Comparison of ENCODE assay signal across 9 cellular contexts in genomic region chr1:20733361-20733975, GRCh38. TPM values are rescaled to one million over a fixed set of nuclear protein-coding genes. Genes with fewer than 3 reads are reported as not detected.
DNase-seq lines count a peak whose midpoint lies in the region; ATAC-seq and TF ChIP-seq lines count a peak whose summit lies in the region.
"Had no signal": no experiment of that assay in that cellular context is flagged by ENCODE, and none has a peak within 500 bp of the region (broad histone marks: within the 10 kb centered on the region; RNA-seq: fewer than 3 reads in every experiment).

No MANE protein-coding gene starts in this region.

- no peak for TF ChIP-seq CTCF in SU-DHL-6 (IDR thresholded peaks at IDR 0.05; ENCODE audit: insufficient read depth, low read length, poor library complexity, severe bottlenecking)
- no peak for TF ChIP-seq CTCF in left ventricle myocardium inferior (IDR thresholded peaks at IDR 0.05; ENCODE audit: borderline replicate concordance)

- H3K9me3 Mint-ChIP-seq in stimulated activated naive B cell treated with anti-CD40 and anti-IgM and Interleukin-4, amounts not matched to agents 10 μg/mL and 1 μg/mL and 100 μg/mL, for 72 hours: no peaks in the 10 kb centered on the region

- H3K9ac ChIP-seq in SU-DHL-6 (ENCODE audit: low read length): peak overlapping the region; percentile 49; the same call in 1 of the 2 replicates

- H3K36me3 ChIP-seq in SU-DHL-6 (ENCODE audit: low read length) (no peaks in the 10 kb centered on the region), left ventricle myocardium inferior (peaks cover 16% of the 10 kb centered on the region)

- H3K36me3 Mint-ChIP-seq in stimulated activated naive B cell treated with anti-CD40 and anti-IgM and Interleukin-4, amounts not matched to agents 10 μg/mL and 1 μg/mL and 100 μg/mL, for 72 hours: peaks cover 4 to 6% of the 10 kb centered on the region in 2 donors

- peaks cover 21% of the 10 kb centered on the region for H3F3A ChIP-seq in SU-DHL-6 (ENCODE audit: insufficient read depth)

- no peaks in the 10 kb centered on the region for H3K9me2 ChIP-seq in SU-DHL-6 (replicated peaks; ENCODE audit: insufficient read depth, low read length)

- H4K20me1 ChIP-seq in SU-DHL-6 (ENCODE audit: low read depth, low read length): no peaks in the 10 kb centered on the region

- DNase-seq in DMS 273 (lab: John Stamatoyannopoulos, UW; ENCODE audit: unreplicated experiment): peak; percentile 35
- no peak for DNase-seq in DMS 273 treated with DMSO at 0.1 percent for 48 hours (lab: John Stamatoyannopoulos, UW)
- no peak for DNase-seq in left ventricle myocardium inferior
- no peak for DNase-seq in stimulated activated naive B cell treated with anti-CD40 and anti-IgM and Interleukin-4, amounts not matched to agents 10 μg/mL and 1 μg/mL and 100 μg/mL, for 72 hours
- DNase-seq in NCI-H1092 (lab: John Stamatoyannopoulos, UW): no peak
- no peak for DNase-seq in SIG-M5 (lab: John Stamatoyannopoulos, UW)
- no peak for DNase-seq in NCI-H2196 treated with DMSO at 0.1 percent for 48 hours (lab: John Stamatoyannopoulos, UW; ENCODE audit: unreplicated experiment)

- H2AFZ ChIP-seq in SU-DHL-6 (ENCODE audit: low read depth, low read length, severe bottlenecking): peak overlapping the region; percentile 69

- H3K79me2 ChIP-seq in SU-DHL-6 (ENCODE audit: insufficient read depth, low read length): no peaks in the 10 kb centered on the region

- H3K4me1 ChIP-seq in left ventricle myocardium inferior: peaks cover 33% of the 10 kb centered on the region

- intact Hi-C loops in left ventricle myocardium inferior (cut with micrococcal nuclease): no loop called here

- H3K27me3 ChIP-seq in SU-DHL-6 (ENCODE audit: low read length): no peaks in the 10 kb centered on the region
- peaks cover 41% of the 10 kb centered on the region for H3K27me3 ChIP-seq in left ventricle myocardium inferior (ENCODE audit: low read depth)

- H3K9me3 ChIP-seq in SU-DHL-6 (ENCODE audit: insufficient read depth, low read length): no peaks in the 10 kb centered on the region
- H3K9me3 ChIP-seq in left ventricle myocardium inferior (replicated peaks): no peaks in the 10 kb centered on the region

- H3K4me2 ChIP-seq in SU-DHL-6 (ENCODE audit: low read depth, low read length, poor library complexity, severe bottlenecking): peak overlapping the region; percentile 70

- ATAC-seq in stimulated activated naive B cell treated with anti-CD40 and anti-IgM and Interleukin-4, amounts not matched to agents 10 μg/mL and 1 μg/mL and 100 μg/mL, for 72 hours (replicated peaks): peak in 1 of 2 donors; percentile 8

- peaks cover 16 to 39% of the 10 kb centered on the region in 2 donors for H3K4me1 Mint-ChIP-seq in stimulated activated naive B cell treated with anti-CD40 and anti-IgM and Interleukin-4, amounts not matched to agents 10 μg/mL and 1 μg/mL and 100 μg/mL, for 72 hours

- peak overlapping the region; percentile 38 for H3K27ac ChIP-seq in SU-DHL-6 (ENCODE audit: low read depth, low read length)
- peak overlapping the region; percentile 9 for H3K27ac ChIP-seq in left ventricle myocardium inferior (replicated peaks)
- H3K27ac ChIP-seq: 22Rv1 had no signal

- peaks cover 27 to 31% of the 10 kb centered on the region in 2 donors for H3K27me3 Mint-ChIP-seq in stimulated activated naive B cell treated with anti-CD40 and anti-IgM and Interleukin-4, amounts not matched to agents 10 μg/mL and 1 μg/mL and 100 μg/mL, for 72 hours

- peak overlapping the region; percentile 90 to 92 for H3K4me3 Mint-ChIP-seq in stimulated activated naive B cell treated with anti-CD40 and anti-IgM and Interleukin-4, amounts not matched to agents 10 μg/mL and 1 μg/mL and 100 μg/mL, for 72 hours

- H3K27ac Mint-ChIP-seq in stimulated activated naive B cell treated with anti-CD40 and anti-IgM and Interleukin-4, amounts not matched to agents 10 μg/mL and 1 μg/mL and 100 μg/mL, for 72 hours: peak overlapping the region; percentile 86

- H3K4me3 ChIP-seq in SU-DHL-6 (ENCODE audit: insufficient read depth, low read length, poor library complexity, severe bottlenecking) (no peak overlapping the region), left ventricle myocardium inferior (peak overlapping the region; percentile 76)

RNA-seq across cellular contexts. Expression of gene SH2D5, which starts 1.0 kb away (rescaled TPM):
- total RNA-seq in left ventricle myocardium inferior: not detected

RNA-seq across cellular contexts. Expression of gene KIF17, which starts 15.7 kb away (rescaled TPM):
- total RNA-seq in left ventricle myocardium inferior: 4.6 TPM

RNA-seq across cellular contexts. Expression of gene HP1BP3, which starts 53.6 kb away (rescaled TPM):
- 118 TPM for total RNA-seq in left ventricle myocardium inferior
